In genomic region chr2:213188971-213189899, GRCh38 we compare ENCODE assay signal across 1 cellular context.
TF ChIP-seq lines count a peak whose summit lies in the region.

No MANE protein-coding gene starts in this region.

TF ChIP-seq in H1, 55 proteins besides CTCF, POLR2A, EP300 and RAD21 (continued from another document):
- TF ChIP-seq E2F6 (IDR thresholded peaks at IDR 0.05), result peak; percentile 61
